ENCODE assay signal across 8 cellular contexts in the genomic region with DNA sequence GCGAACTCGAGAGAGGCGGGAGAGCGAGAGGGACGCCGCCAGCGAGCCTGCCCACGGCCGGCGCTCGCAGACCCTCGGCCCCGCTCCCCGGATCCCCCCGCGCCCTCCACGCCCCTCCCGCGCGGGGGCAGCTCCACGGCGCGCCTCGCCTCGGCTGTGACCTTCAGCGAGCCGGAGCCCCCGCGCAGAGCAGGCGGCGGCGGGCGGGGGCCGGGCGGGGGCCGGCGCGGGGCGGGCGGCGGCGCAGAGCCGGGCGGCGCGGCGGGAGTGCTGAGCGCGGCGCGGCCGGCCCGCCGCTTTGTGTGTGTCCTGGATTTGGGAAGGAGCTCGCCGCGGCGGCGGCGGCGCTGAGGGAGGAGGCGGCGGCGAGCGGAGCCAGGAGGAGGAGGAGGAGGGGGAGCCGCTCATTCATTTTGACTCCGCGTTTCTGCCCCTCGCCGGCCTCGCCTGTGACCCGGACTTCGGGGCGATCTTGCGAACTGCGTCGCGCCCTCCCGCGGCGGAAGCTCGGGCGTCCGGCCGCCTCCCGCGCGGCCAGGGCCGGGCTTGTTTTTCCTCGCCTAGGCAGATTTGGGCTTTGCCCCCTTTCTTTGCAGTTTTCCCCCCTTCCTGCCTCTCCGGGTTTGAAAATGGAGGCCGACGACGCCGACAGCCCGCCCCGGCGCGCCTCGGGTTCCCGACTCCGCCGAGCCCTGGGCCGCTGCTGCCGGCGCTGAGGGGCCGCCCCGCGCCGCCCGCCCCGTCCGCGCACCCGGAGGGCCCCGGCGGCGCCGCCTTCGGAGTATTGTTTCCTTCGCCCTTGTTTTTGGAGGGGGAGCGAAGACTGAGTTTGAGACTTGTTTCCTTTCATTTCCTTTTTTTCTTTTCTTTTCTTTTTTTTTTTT. TPM values are rescaled to one million over a fixed set of nuclear protein-coding genes. Genes with fewer than 3 reads are reported as not detected.
DNase-seq lines count a peak whose midpoint lies in the region; ATAC-seq and TF ChIP-seq lines count a peak whose summit lies in the region.

No MANE protein-coding gene starts in this region.

- H3K27ac ChIP-seq in upper lobe of right lung: peak overlapping the region; percentile 84

- H3K9me3 Mint-ChIP-seq in activated T-cell treated with anti-CD3 and anti-CD28 coated beads, Interleukin-2, amount 50 U/mL, for 72 hours: no peaks in the 10 kb centered on the region
- no peaks in the 10 kb centered on the region for H3K9me3 Mint-ChIP-seq in natural killer cell treated with Interleukin-12 subunit alpha and Interleukin-12 subunit beta and Interleukin-15 and Interleukin-18, amount 100 ng/mL, for 72 hours

- peaks cover 10% of the 10 kb centered on the region for H3K27me3 ChIP-seq in upper lobe of right lung

- no peaks in the 10 kb centered on the region for H3K9me3 ChIP-seq in upper lobe of right lung

- H3K36me3 ChIP-seq in upper lobe of right lung: no peaks in the 10 kb centered on the region

- peaks cover 42% of the 10 kb centered on the region for H3K4me1 Mint-ChIP-seq in activated T-cell treated with anti-CD3 and anti-CD28 coated beads, Interleukin-2, amount 50 U/mL, for 72 hours (ENCODE audit: low read depth)
- H3K4me1 Mint-ChIP-seq in natural killer cell treated with Interleukin-12 subunit alpha and Interleukin-12 subunit beta and Interleukin-15 and Interleukin-18, amount 100 ng/mL, for 72 hours (ENCODE audit: low read depth in 2 of 2): peaks cover 20 to 30% of the 10 kb centered on the region in 2 donors

- DNase-seq in NCI-H146 (lab: John Stamatoyannopoulos, UW) (peak; percentile 30), NCI-H146 treated with DMSO at 0.1 percent for 48 hours (lab: John Stamatoyannopoulos, UW; ENCODE audit: unreplicated experiment) (no peak), NCI-H526 treated with DMSO at 0.1 percent for 48 hours (lab: John Stamatoyannopoulos, UW) (peak; percentile 25), fibroblast of the aortic adventitia (ENCODE audit: low read depth) (peak; percentile 43), upper lobe of right lung (peak; percentile 81)
- DNase-seq in activated T-cell treated with anti-CD3 and anti-CD28 coated beads, Interleukin-2, amount 50 U/mL, for 72 hours: peak; percentile 49 to 56
- no peak for DNase-seq in natural killer cell treated with Interleukin-12 subunit alpha and Interleukin-12 subunit beta and Interleukin-15 and Interleukin-18, amount 100 ng/mL, for 72 hours (ENCODE audit: low spot score)

- H3K4me1 ChIP-seq in upper lobe of right lung: peaks cover 22% of the 10 kb centered on the region

- H3K27ac Mint-ChIP-seq in activated T-cell treated with anti-CD3 and anti-CD28 coated beads, Interleukin-2, amount 50 U/mL, for 72 hours: peak overlapping the region; percentile 79
- H3K27ac Mint-ChIP-seq in natural killer cell treated with Interleukin-12 subunit alpha and Interleukin-12 subunit beta and Interleukin-15 and Interleukin-18, amount 100 ng/mL, for 72 hours: no peak overlapping the region

- peaks cover 24% of the 10 kb centered on the region for H3K27me3 Mint-ChIP-seq in activated T-cell treated with anti-CD3 and anti-CD28 coated beads, Interleukin-2, amount 50 U/mL, for 72 hours (ENCODE audit: low read depth)
- H3K27me3 Mint-ChIP-seq in natural killer cell treated with Interleukin-12 subunit alpha and Interleukin-12 subunit beta and Interleukin-15 and Interleukin-18, amount 100 ng/mL, for 72 hours: peaks cover 24 to 41% of the 10 kb centered on the region in 2 donors

- ATAC-seq in HG02623 (IDR thresholded peaks at IDR 0.05; ENCODE audit: unreplicated experiment) (peak; percentile 22), upper lobe of right lung (peak; percentile 1)
- peak; percentile 16 to 27 for ATAC-seq in activated T-cell treated with anti-CD3 and anti-CD28 coated beads, Interleukin-2, amount 50 U/mL, for 72 hours (replicated peaks in 1 of 2)
- peak; percentile 17 to 37 for ATAC-seq in natural killer cell treated with Interleukin-12 subunit alpha and Interleukin-12 subunit beta and Interleukin-15 and Interleukin-18, amount 100 ng/mL, for 72 hours

- intact Hi-C loops in upper lobe of right lung (cut with DNase I): no loop called here

- H3K4me3 ChIP-seq in fibroblast of the aortic adventitia (ENCODE audit: low read depth, low read length): peak overlapping the region; percentile 87
- peak overlapping the region; percentile 91 for H3K4me3 ChIP-seq in upper lobe of right lung

- H3K4me3 Mint-ChIP-seq in activated T-cell treated with anti-CD3 and anti-CD28 coated beads, Interleukin-2, amount 50 U/mL, for 72 hours: peak overlapping the region; percentile 83 to 91
- peak overlapping the region; percentile 80 for H3K4me3 Mint-ChIP-seq in natural killer cell treated with Interleukin-12 subunit alpha and Interleukin-12 subunit beta and Interleukin-15 and Interleukin-18, amount 100 ng/mL, for 72 hours

- peaks cover 5 to 6% of the 10 kb centered on the region in 2 donors for H3K36me3 Mint-ChIP-seq in activated T-cell treated with anti-CD3 and anti-CD28 coated beads, Interleukin-2, amount 50 U/mL, for 72 hours (ENCODE audit: insufficient read depth in 2 of 2)
- no peaks in the 10 kb centered on the region for H3K36me3 Mint-ChIP-seq in natural killer cell treated with Interleukin-12 subunit alpha and Interleukin-12 subunit beta and Interleukin-15 and Interleukin-18, amount 100 ng/mL, for 72 hours

- TF ChIP-seq CTCF in fibroblast of the aortic adventitia (IDR thresholded peaks at IDR 0.05; ENCODE audit: insufficient read depth, low read length) (no peak), upper lobe of right lung (IDR thresholded peaks at IDR 0.05) (peak; percentile 11)

RNA-seq across cellular contexts. Expression of a gene that starts 0.6 kb away (rescaled TPM):
- total RNA-seq in activated T-cell treated with anti-CD3 and anti-CD28 coated beads, Interleukin-2, amount 50 U/mL, for 72 hours: 10 to 100 TPM; 25.7 to 40.1 TPM
- total RNA-seq in fibroblast of the aortic adventitia (ENCODE audit: low replicate concordance): 13.2 and 45.6 TPM in 2 replicates
- total RNA-seq in natural killer cell treated with Interleukin-12 subunit alpha and Interleukin-12 subunit beta and Interleukin-15 and Interleukin-18, amount 100 ng/mL, for 72 hours: 10 to 100 TPM; 10.3 to 12.6 TPM
- 40.0 TPM for total RNA-seq in upper lobe of right lung

Comparison
In these comparisons a context has a peak if more than half of its experiments do, and no peak if none do; other contexts are left out.
1. DNase-seq: peak in NCI-H146 (single experiment), NCI-H526 treated with DMSO at 0.1 percent for 48 hours (single experiment), activated T-cell treated with anti-CD3 and anti-CD28 coated beads, Interleukin-2, amount 50 U/mL, for 72 hours (2 of 2), fibroblast of the aortic adventitia (single experiment) and upper lobe of right lung (single experiment); none in NCI-H146 treated with DMSO at 0.1 percent for 48 hours (single experiment) and natural killer cell treated with Interleukin-12 subunit alpha and Interleukin-12 subunit beta and Interleukin-15 and Interleukin-18, amount 100 ng/mL, for 72 hours (single experiment).
2. Peak in every context shown above with its lines, with median percentiles within 50 percentile points of each other: ATAC-seq.